ENCODE assay signal across 1 cellular context in genomic region chr12:120116792-120117651, GRCh38.
A peak's percentile ranks its signal among the peaks of the same experiment; 100 is the strongest.
TF ChIP-seq lines count a peak whose summit lies in the region.

No MANE protein-coding gene starts in this region.

TF ChIP-seq in K562, 482 proteins besides CTCF, POLR2A, EP300 and RAD21 (continued from another document and continues in another):
- 0 out of 2 replicates have a peak, but pooled peaks have one; percentile 54 for TF ChIP-seq ARID3B (CRISPR knock-in tag; IDR thresholded peaks at IDR 0.05; ENCODE audit: borderline replicate concordance)
- TF ChIP-seq TFAP4 (CRISPR knock-in tag; IDR thresholded peaks at IDR 0.05; ENCODE audit: borderline replicate concordance), result peak; percentile 70; the same call in 1 of the 2 replicates
- peak; percentile 68; the same call in 1 of the 2 replicates for TF ChIP-seq KLF13 (tag; IDR thresholded peaks at IDR 0.05; ENCODE audit: borderline replicate concordance, low read depth)
- TF ChIP-seq SMARCC2 (IDR thresholded peaks at IDR 0.05; ENCODE audit: low read depth), result no peak
- 0 out of 2 replicates have a peak, but pooled peaks have one; percentile 4 for TF ChIP-seq SPI1 (IDR thresholded peaks at IDR 0.05; ENCODE audit: borderline replicate concordance, low read depth, low read length)
- TF ChIP-seq GATAD2B (IDR thresholded peaks at IDR 0.05; ENCODE audit: borderline replicate concordance), result no peak
- TF ChIP-seq CBFA2T3 (IDR thresholded peaks at IDR 0.05), result no peak
- 0 out of 2 replicates have a peak, but pooled peaks have one; percentile 22 for TF ChIP-seq ELF1 (tag; IDR thresholded peaks at IDR 0.05)
- TF ChIP-seq NCOA2 (IDR thresholded peaks at IDR 0.05; ENCODE audit: partially characterized antibody in 2 of 2), result no peak
- TF ChIP-seq ZNF57 (CRISPR knock-in tag; IDR thresholded peaks at IDR 0.05), result no peak
- TF ChIP-seq RBBP5 (IDR thresholded peaks at IDR 0.05; ENCODE audit: borderline replicate concordance, insufficient read depth, low read length, poor library complexity, severe bottlenecking), result peak; percentile 87
- 0 out of 2 replicates have a peak, but pooled peaks have one; percentile 3 for TF ChIP-seq JUND (IDR thresholded peaks at IDR 0.05; ENCODE audit: borderline replicate concordance, low read depth, low read length)
- TF ChIP-seq JUND (tag; IDR thresholded peaks at IDR 0.05; ENCODE audit: borderline replicate concordance, low read depth, low read length), result no peak; the same call in 2 of the 3 replicates
- no peak for TF ChIP-seq MCM7 (IDR thresholded peaks at IDR 0.05)
- TF ChIP-seq NR4A1 (CRISPR knock-in tag; IDR thresholded peaks at IDR 0.05), result 0 out of 2 replicates have a peak, but pooled peaks have one; percentile 32
- no peak for TF ChIP-seq NR4A1 (tag; IDR thresholded peaks at IDR 0.05)
- no peak for TF ChIP-seq TRIM24 (IDR thresholded peaks at IDR 0.05)
- peak; percentile 87 for TF ChIP-seq SUPT5H (IDR thresholded peaks at IDR 0.05)
- TF ChIP-seq FOXO4 (CRISPR knock-in tag; IDR thresholded peaks at IDR 0.05), result no peak
- no peak for TF ChIP-seq CEBPG (CRISPR knock-in tag; IDR thresholded peaks at IDR 0.05)
- no peak for TF ChIP-seq CEBPG (tag; conservative IDR thresholded peaks at IDR 0.05 in 1 of 2, IDR thresholded peaks at IDR 0.05 in 1 of 2)
- TF ChIP-seq RFX7 (CRISPR knock-in tag; IDR thresholded peaks at IDR 0.05), result no peak
- no peak for TF ChIP-seq FOXM1 (IDR thresholded peaks at IDR 0.05; ENCODE audit: low read depth)
- peak; percentile 13; the same call in 1 of the 2 replicates for TF ChIP-seq FOXM1 (CRISPR knock-in tag; IDR thresholded peaks at IDR 0.05; ENCODE audit: low read depth)
- TF ChIP-seq NR2C2 (CRISPR knock-in tag; IDR thresholded peaks at IDR 0.05), result no peak
- peak; percentile 66 for TF ChIP-seq NR2C2 (tag; IDR thresholded peaks at IDR 0.05)
- peak; percentile 62; the same call in 1 of the 2 replicates for TF ChIP-seq SAFB (IDR thresholded peaks at IDR 0.05; ENCODE audit: borderline replicate concordance, low read depth, low read length)
- peak; percentile 55; the same call in 1 of the 2 replicates for TF ChIP-seq HDAC2 (IDR thresholded peaks at IDR 0.05)
- TF ChIP-seq TBP (optimal IDR thresholded peaks at IDR 0.05; ENCODE audit: low read depth, low read length), result peak; percentile 31
- TF ChIP-seq CCNT2 (IDR thresholded peaks at IDR 0.05; ENCODE audit: borderline replicate concordance, extremely low read depth, insufficient read length, low read depth, low read length), result peak; percentile 46
- TF ChIP-seq MTF1 (CRISPR knock-in tag; IDR thresholded peaks at IDR 0.05; ENCODE audit: borderline replicate concordance), result no peak
- no peak for TF ChIP-seq THRB (CRISPR knock-in tag; conservative IDR thresholded peaks at IDR 0.05)
- peak; percentile 29; the same call in 1 of the 2 replicates for TF ChIP-seq ZBTB1 (CRISPR knock-in tag; IDR thresholded peaks at IDR 0.05; ENCODE audit: borderline replicate concordance, low read depth)
- TF ChIP-seq ATF7 (IDR thresholded peaks at IDR 0.05), result peak; percentile 84
- TF ChIP-seq SP1 (CRISPR knock-in tag; IDR thresholded peaks at IDR 0.05), result peak; percentile 57; the same call in 1 of the 2 replicates
- TF ChIP-seq ZNF436 (CRISPR knock-in tag; IDR thresholded peaks at IDR 0.05), result no peak
- TF ChIP-seq HMGN3 (IDR thresholded peaks at IDR 0.05; ENCODE audit: borderline replicate concordance, extremely low read depth, insufficient read length, low read depth, low read length), result peak; percentile 61
- no peak for TF ChIP-seq ZNF75A (CRISPR knock-in tag; IDR thresholded peaks at IDR 0.05)
- TF ChIP-seq LCOR (CRISPR knock-in tag; IDR thresholded peaks at IDR 0.05), result peak; percentile 45; the same call in 1 of the 2 replicates
- no peak for TF ChIP-seq KHSRP (IDR thresholded peaks at IDR 0.05)
- 0 out of 2 replicates have a peak, but pooled peaks have one; percentile 31 for TF ChIP-seq HCFC1 (IDR thresholded peaks at IDR 0.05; ENCODE audit: low read depth, low read length)
- no peak for TF ChIP-seq ZNF347 (CRISPR knock-in tag; IDR thresholded peaks at IDR 0.05; ENCODE audit: low read depth)
- peak; percentile 99 to 100 for TF ChIP-seq NRF1 (conservative IDR thresholded peaks at IDR 0.05 in 1 of 2, IDR thresholded peaks at IDR 0.05 in 1 of 2)
- no peak for TF ChIP-seq SOX6 (IDR thresholded peaks at IDR 0.05)
- TF ChIP-seq PHTF2 (CRISPR knock-in tag; IDR thresholded peaks at IDR 0.05), result no peak
- TF ChIP-seq RNF2 (IDR thresholded peaks at IDR 0.05), result 0 out of 2 replicates have a peak, but pooled peaks have one; percentile 33
- TF ChIP-seq PKNOX1 (IDR thresholded peaks at IDR 0.05), result peak; percentile 64; the same call in 1 of the 2 replicates
- 0 out of 2 replicates have a peak, but pooled peaks have one; percentile 69 for TF ChIP-seq ZNF212 (CRISPR knock-in tag; IDR thresholded peaks at IDR 0.05)
- no peak for TF ChIP-seq ZNF77 (CRISPR knock-in tag; IDR thresholded peaks at IDR 0.05)
- TF ChIP-seq SIN3A (IDR thresholded peaks at IDR 0.05; ENCODE audit: borderline replicate concordance in 2 of 2, control insufficient read depth in 1 of 2, low read depth in 2 of 2, low read length in 2 of 2), result peak; percentile 87; a peak in 3 of 4 replicates
- TF ChIP-seq CREBBP (IDR thresholded peaks at IDR 0.05; ENCODE audit: low read depth, low read length), result no peak
- TF ChIP-seq DEAF1 (CRISPR knock-in tag; IDR thresholded peaks at IDR 0.05), result 0 out of 2 replicates have a peak, but pooled peaks have one; percentile 45
- TF ChIP-seq PML (IDR thresholded peaks at IDR 0.05; ENCODE audit: low read length), result peak; percentile 55; the same call in 1 of the 2 replicates
- peak; percentile 98 for TF ChIP-seq ZBTB2 (IDR thresholded peaks at IDR 0.05)
- TF ChIP-seq ZBTB17 (CRISPR knock-in tag; IDR thresholded peaks at IDR 0.05), result peak; percentile 75; the same call in 1 of the 2 replicates
- peak in 1 of 2 experiments; percentile 51; a peak in 1 of 4 replicates for TF ChIP-seq SRF (CRISPR knock-in tag; IDR thresholded peaks at IDR 0.05)
- no peak for TF ChIP-seq CBFA2T2 (conservative IDR thresholded peaks at IDR 0.05)
- peak; percentile 44 for TF ChIP-seq TAF1 (IDR thresholded peaks at IDR 0.05; ENCODE audit: control insufficient read depth, extremely low read depth, insufficient read depth, low read length, severe bottlenecking)
- TF ChIP-seq MYC (IDR thresholded peaks at IDR 0.05; ENCODE audit: low read depth, low read length), result peak; percentile 88
- TF ChIP-seq MYC (CRISPR knock-in tag; IDR thresholded peaks at IDR 0.05; ENCODE audit: borderline replicate concordance, low read depth), result no peak
- TF ChIP-seq BRF2 (IDR thresholded peaks at IDR 0.05; ENCODE audit: borderline replicate concordance, insufficient read depth, insufficient read length), result no peak
